ENCODE assay signal across 8 cellular contexts in the genomic region with DNA sequence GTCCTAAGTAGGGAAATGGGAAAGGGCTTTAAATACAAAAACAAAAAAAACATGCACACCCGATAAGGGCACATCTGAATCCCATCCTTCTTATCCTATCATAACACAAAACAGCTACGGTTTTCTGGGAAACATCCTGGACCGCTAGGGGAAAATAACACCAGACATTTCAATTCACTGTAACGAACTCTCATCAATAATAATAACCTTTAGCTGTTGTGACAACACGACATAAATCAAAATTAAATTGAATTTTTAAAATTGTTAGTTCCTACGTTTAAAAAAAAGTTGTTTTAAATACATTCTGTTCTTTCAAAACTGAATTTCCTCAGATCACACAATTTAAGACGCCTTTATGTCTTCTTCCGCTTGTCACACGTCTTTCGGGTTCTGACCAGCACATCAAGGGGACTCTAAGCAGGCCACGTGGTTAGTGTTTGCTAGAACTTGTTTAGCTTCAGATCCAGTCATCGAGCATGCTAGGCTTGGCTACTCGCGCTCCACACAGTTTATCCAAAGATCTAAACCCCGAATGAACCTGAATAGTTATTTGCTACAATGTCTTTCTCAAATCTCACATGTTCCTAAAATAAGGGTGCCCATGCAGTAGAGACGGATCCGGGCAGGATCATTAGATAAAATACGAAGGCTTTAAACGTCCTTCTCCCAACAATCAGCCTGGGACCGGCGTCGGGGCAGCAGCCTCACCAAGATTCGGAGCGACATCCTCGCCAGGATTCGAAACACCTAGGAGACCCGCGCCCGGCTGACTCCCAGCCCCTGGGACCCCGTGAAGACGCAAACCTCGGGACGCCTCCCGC. TPM values are rescaled to one million over a fixed set of nuclear protein-coding genes. Genes with fewer than 3 reads are reported as not detected.
DNase-seq lines count a peak whose midpoint lies in the region; ATAC-seq and TF ChIP-seq lines count a peak whose summit lies in the region.

No MANE protein-coding gene starts in this region.

- H3K36me3 ChIP-seq in endodermal cell (ENCODE audit: control insufficient read depth, insufficient read depth, low read length), result no peaks in the 10 kb centered on the region

- peak overlapping the region; percentile 93 for H3K4me3 Mint-ChIP-seq in endodermal cell
- H3K4me3 Mint-ChIP-seq in stimulated activated naive B cell treated with anti-CD40 and anti-IgM and Interleukin-4, amounts not matched to agents 10 μg/mL and 1 μg/mL and 100 μg/mL, for 72 hours, result peak overlapping the region; percentile 94 to 97

- WGBS in endodermal cell (ENCODE audit: insufficient coverage in 1 of 2, insufficient read length in 1 of 2), 2 experiments, result 2 to 3% methylated on average over 29 to 32 of the region's 34 CpGs

- H3K4me1 ChIP-seq in endodermal cell (ENCODE audit: control insufficient read depth, insufficient read depth, low read length), result peaks cover 13% of the 10 kb centered on the region

- H3K9me3 Mint-ChIP-seq in endodermal cell, result peaks cover 8% of the 10 kb centered on the region
- H3K9me3 Mint-ChIP-seq in stimulated activated naive B cell treated with anti-CD40 and anti-IgM and Interleukin-4, amounts not matched to agents 10 μg/mL and 1 μg/mL and 100 μg/mL, for 72 hours, result no peaks in the 10 kb centered on the region

- no peaks in the 10 kb centered on the region for H3K9me3 ChIP-seq in endodermal cell (ENCODE audit: control insufficient read depth, low read length)

- peak overlapping the region; percentile 92 for H3K4me3 ChIP-seq in endodermal cell (ENCODE audit: low read length)

- H3K36me3 Mint-ChIP-seq in endodermal cell (ENCODE audit: low read depth), result peaks cover 20% of the 10 kb centered on the region
- H3K36me3 Mint-ChIP-seq in stimulated activated naive B cell treated with anti-CD40 and anti-IgM and Interleukin-4, amounts not matched to agents 10 μg/mL and 1 μg/mL and 100 μg/mL, for 72 hours, result peaks cover 2 to 12% of the 10 kb centered on the region in 2 donors

- H3K27me3 ChIP-seq in endodermal cell (ENCODE audit: control insufficient read depth, insufficient read depth, low read length, poor library complexity, severe bottlenecking), result no peaks in the 10 kb centered on the region

- peak; percentile 23 for TF ChIP-seq CTCF in endodermal cell (conservative IDR thresholded peaks at IDR 0.05)

- no peaks in the 10 kb centered on the region for H3K27me3 Mint-ChIP-seq in endodermal cell (ENCODE audit: insufficient read depth)
- no peaks in the 10 kb centered on the region for H3K27me3 Mint-ChIP-seq in stimulated activated naive B cell treated with anti-CD40 and anti-IgM and Interleukin-4, amounts not matched to agents 10 μg/mL and 1 μg/mL and 100 μg/mL, for 72 hours

- peaks cover 46% of the 10 kb centered on the region for H3K4me1 Mint-ChIP-seq in endodermal cell
- peaks cover 19 to 30% of the 10 kb centered on the region in 2 donors for H3K4me1 Mint-ChIP-seq in stimulated activated naive B cell treated with anti-CD40 and anti-IgM and Interleukin-4, amounts not matched to agents 10 μg/mL and 1 μg/mL and 100 μg/mL, for 72 hours

- no peak overlapping the region for H3K27ac ChIP-seq in endodermal cell (ENCODE audit: low read depth, low read length)

- peak overlapping the region; percentile 76 for H3K9ac ChIP-seq in endodermal cell (ENCODE audit: extremely low read depth, low read length, poor library complexity, severe bottlenecking)

- peak overlapping the region; percentile 96 for H3K27ac Mint-ChIP-seq in endodermal cell
- H3K27ac Mint-ChIP-seq in stimulated activated naive B cell treated with anti-CD40 and anti-IgM and Interleukin-4, amounts not matched to agents 10 μg/mL and 1 μg/mL and 100 μg/mL, for 72 hours, result peak overlapping the region; percentile 99

- peak; percentile 13 for DNase-seq in NCI-H2227 treated with DMSO at 0.1 percent for 48 hours (lab: John Stamatoyannopoulos, UW)
- DNase-seq in activated CD4-positive, alpha-beta T cell treated with anti-CD3 and anti-CD28 coated beads, Interleukin-2, amount 50 U/mL, for 1 hour, result peak; percentile 30
- DNase-seq in endodermal cell, result peak; percentile 73
- DNase-seq in middle frontal gyrus (ENCODE audit: extremely low spot score, low spot score), result peak; percentile 32
- peak; percentile 21 for DNase-seq in stimulated activated naive B cell treated with anti-CD40 and anti-IgM and Interleukin-4, amounts not matched to agents 10 μg/mL and 1 μg/mL and 100 μg/mL, for 72 hours
- no peak for DNase-seq in NCI-H1694 treated with DMSO at 0.1 percent for 48 hours (lab: John Stamatoyannopoulos, UW)

- ATAC-seq in GM18498 (IDR thresholded peaks at IDR 0.05; ENCODE audit: unreplicated experiment) (peak; percentile 37), HG02840 (IDR thresholded peaks at IDR 0.05; ENCODE audit: low FRiP score, unreplicated experiment) (peak; percentile 30)
- ATAC-seq in stimulated activated naive B cell treated with anti-CD40 and anti-IgM and Interleukin-4, amounts not matched to agents 10 μg/mL and 1 μg/mL and 100 μg/mL, for 72 hours (replicated peaks), result peak; percentile 60 to 63

RNA-seq across cellular contexts. Expression of a gene that starts 0.8 kb away (rescaled TPM):
- total RNA-seq in endodermal cell, result 10 to 100 TPM; 10.3 to 14.4 TPM
- polyA plus RNA-seq in endodermal cell (2013, experiment 1 of 2), result 11.1 TPM
- polyA plus RNA-seq in endodermal cell (2013, experiment 2 of 2), result 10.8 TPM

RNA-seq across cellular contexts. Expression of a gene that starts 1.0 kb away (rescaled TPM):
- total RNA-seq in endodermal cell, result 10 to 100 TPM; 40.4 to 58.7 TPM
- polyA plus RNA-seq in endodermal cell (2013, experiment 1 of 2), result 11.8 TPM
- polyA plus RNA-seq in endodermal cell (2013, experiment 2 of 2), result 8.9 TPM

RNA-seq across cellular contexts. Expression of a gene that starts 27.6 kb away (rescaled TPM):
- total RNA-seq in endodermal cell, result 1 to 10 TPM; 7.0 to 7.1 TPM
- 7.4 TPM for polyA plus RNA-seq in endodermal cell (2013, experiment 1 of 2)
- polyA plus RNA-seq in endodermal cell (2013, experiment 2 of 2), result 10.5 TPM

RNA-seq across cellular contexts. Expression of a gene that starts 53.7 kb away (rescaled TPM):
- 10 to 100 TPM; 14.7 to 18.1 TPM for total RNA-seq in endodermal cell
- polyA plus RNA-seq in endodermal cell (2013, experiment 1 of 2), result 14.1 TPM
- 17.1 TPM for polyA plus RNA-seq in endodermal cell (2013, experiment 2 of 2)
